In genomic region chr1:24481098-24481497, GRCh38 we compare ENCODE assay signal across 8 cellular contexts. TPM values are rescaled to one million over a fixed set of nuclear protein-coding genes. Genes with fewer than 3 reads are reported as not detected.
A peak's percentile ranks its signal among the peaks of the same experiment; 100 is the strongest.
DNase-seq lines count a peak whose midpoint lies in the region; ATAC-seq, FAIRE-seq and TF ChIP-seq lines count a peak whose summit lies in the region.

No MANE protein-coding gene starts in this region.

- H3K27ac ChIP-seq in pancreas: peak overlapping the region in 1 of 4 donors; percentile 11

- peaks cover 16% of the 10 kb centered on the region for H3K4me1 Mint-ChIP-seq in type B pancreatic cell (ENCODE audit: unreplicated experiment)

- WGBS in pancreas, 2 donors: 75 to 85% methylated on average over 2 of the region's 2 CpGs

- TF ChIP-seq CTCF in GM13976 (IDR thresholded peaks at IDR 0.05; ENCODE audit: borderline replicate concordance, control extremely low read depth, extremely low read depth, insufficient read depth, missing control alignments) (no peak), NB4 (IDR thresholded peaks at IDR 0.05; ENCODE audit: low read depth, low read length) (no peak), pancreas (IDR thresholded peaks at IDR 0.05) (no peak), type B pancreatic cell (conservative IDR thresholded peaks at IDR 0.05) (no peak)

- no peaks in the 10 kb centered on the region for H3K27me3 Mint-ChIP-seq in type B pancreatic cell

- peak in 3 of 4 donors; percentile 30 to 83 (median 69) for ATAC-seq in pancreas
- ATAC-seq in HG03280 (IDR thresholded peaks at IDR 0.05; ENCODE audit: unreplicated experiment): no peak

- no peak for TF ChIP-seq POLR2A in NB4 (IDR thresholded peaks at IDR 0.05; ENCODE audit: extremely low read depth, insufficient read length)

- no peaks in the 10 kb centered on the region for H3K9me3 Mint-ChIP-seq in type B pancreatic cell

- no peaks in the 10 kb centered on the region for H3K9me3 ChIP-seq in pancreas

- in situ Hi-C loops in GM13976 (cut with MboI; ENCODE audit: low sequenced_read_pairs, unreplicated experiment): no loop called here

- H3K4me3 ChIP-seq in NB4 (ENCODE audit: low read depth, low read length): no peak overlapping the region
- H3K4me3 ChIP-seq in pancreas: no peak overlapping the region

- no peak overlapping the region for H3K27ac Mint-ChIP-seq in type B pancreatic cell

- H3K27me3 ChIP-seq in pancreas: no peaks in the 10 kb centered on the region

- no peaks in the 10 kb centered on the region for H3K36me3 ChIP-seq in pancreas

- FAIRE-seq in pancreas (lab: Jason Lieb, UNC): no peak

- DNase-seq in GM13976 (ENCODE audit: low spot score) (peak; percentile 79), NB4 (ENCODE audit: low read depth) (peak; percentile 86), pancreas (no peak), type B pancreatic cell (ENCODE audit: extremely low spot score, unreplicated experiment) (no peak), NCI-H69 (lab: John Stamatoyannopoulos, UW) (no peak), NCI-H2227 (lab: John Stamatoyannopoulos, UW; ENCODE audit: unreplicated experiment) (no peak)
- peak; percentile 69 to 71 for DNase-seq in activated T-cell treated with anti-CD3 and anti-CD28 coated beads, Interleukin-2, amount 50 U/mL, for 48 hours

- H3K36me3 Mint-ChIP-seq in type B pancreatic cell: no peaks in the 10 kb centered on the region

- H3K4me3 Mint-ChIP-seq in type B pancreatic cell: no peak overlapping the region

- peaks cover 0 to 5% (median 0%) of the 10 kb centered on the region in 3 donors for H3K4me1 ChIP-seq in pancreas

- intact Hi-C loops in pancreas (cut with DNase I): no loop called here

RNA-seq across cellular contexts. Expression of gene RCAN3, which starts 21.5 kb away (rescaled TPM):
- 10 to 100 TPM; 11.5 to 14.2 (median 12.4) TPM for total RNA-seq in pancreas
- polyA plus RNA-seq in pancreas: 10 to 100 TPM in 1 of 2 donors, 1 to 10 TPM in 1; 4.0 to 11.6 TPM
- 20.4 and 40.8 TPM in 2 replicates for total RNA-seq in type B pancreatic cell (ENCODE audit: low replicate concordance)

Comparison
In these comparisons a context has a peak if more than half of its experiments do, and no peak if none do; other contexts are left out.
1. DNase-seq: peak in GM13976 (single experiment), NB4 (single experiment) and activated T-cell treated with anti-CD3 and anti-CD28 coated beads, Interleukin-2, amount 50 U/mL, for 48 hours (2 of 2); none in pancreas (0 of 6), type B pancreatic cell (single experiment), NCI-H69 (single experiment) and NCI-H2227 (single experiment).